Comparison of ENCODE assay signal across 8 cellular contexts in the genomic region with DNA sequence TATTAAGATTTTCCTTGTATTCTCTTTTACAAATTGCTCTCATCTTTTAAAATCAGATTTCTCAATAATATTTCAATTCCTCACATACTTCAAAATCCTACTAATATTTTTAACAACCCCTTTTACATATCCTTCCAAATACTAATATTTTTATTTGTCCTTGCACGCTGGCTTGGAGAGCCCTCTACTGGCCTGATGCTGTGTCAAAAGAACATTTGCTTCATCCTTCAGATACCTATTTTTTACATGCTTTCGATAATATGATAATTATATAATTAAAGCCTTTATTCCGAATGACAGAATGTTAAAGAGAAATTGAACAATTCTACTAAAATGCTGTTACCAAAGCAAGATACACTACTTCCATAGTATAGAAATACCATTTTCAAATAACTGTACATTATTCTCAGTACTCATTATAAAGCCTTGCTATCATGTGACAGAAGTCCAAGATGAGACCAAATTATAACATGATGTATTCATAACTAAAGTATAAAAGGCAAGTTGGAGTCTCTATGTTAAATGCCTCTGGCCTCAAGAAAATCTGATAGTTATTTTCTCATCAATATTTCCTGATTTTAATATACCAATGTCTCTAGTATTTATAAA. TPM values are rescaled to one million over a fixed set of nuclear protein-coding genes. Genes with fewer than 3 reads are reported as not detected.
A peak's percentile ranks its signal among the peaks of the same experiment; 100 is the strongest.
DNase-seq lines count a peak whose midpoint lies in the region; ATAC-seq, FAIRE-seq and TF ChIP-seq lines count a peak whose summit lies in the region.

No MANE protein-coding gene starts in this region.

- FAIRE-seq in A204.1 (lab: Jason Lieb, UNC) (peak; percentile 94), endometrium (lab: Jason Lieb, UNC) (peak; percentile 51)

- H3K9me3 Mint-ChIP-seq in progenitor cell of endocrine pancreas (ENCODE audit: low read depth), result no peaks in the 10 kb centered on the region

- no peak overlapping the region for H3K27ac Mint-ChIP-seq in progenitor cell of endocrine pancreas

- ATAC-seq in HG03521 (IDR thresholded peaks at IDR 0.05; ENCODE audit: unreplicated experiment) (no peak), GM18517 (IDR thresholded peaks at IDR 0.05; ENCODE audit: unreplicated experiment) (no peak)

- DNase-seq in GM10266 (ENCODE audit: extremely low spot score), result no peak
- peak; percentile 19 for DNase-seq in NCI-H526 treated with DMSO at 0.1 percent for 48 hours (lab: John Stamatoyannopoulos, UW)
- DNase-seq in progenitor cell of endocrine pancreas (ENCODE audit: low spot score, unreplicated experiment), result no peak
- DNase-seq in NK-92 treated with Interleukin-12 subunit alpha and Interleukin-12 subunit beta, amount 100 ng/mL, for 24 hours (lab: John Stamatoyannopoulos, UW), result no peak

- TF ChIP-seq CTCF in GM10266 (IDR thresholded peaks at IDR 0.05; ENCODE audit: control insufficient read depth, insufficient read depth, low read depth, missing control alignments) (peak; percentile 62), progenitor cell of endocrine pancreas (IDR thresholded peaks at IDR 0.05; ENCODE audit: unreplicated experiment) (peak; percentile 78)

- no peaks in the 10 kb centered on the region for H3K27me3 Mint-ChIP-seq in progenitor cell of endocrine pancreas

- no peak overlapping the region for H3K4me3 Mint-ChIP-seq in progenitor cell of endocrine pancreas (ENCODE audit: low read depth)

- no peaks in the 10 kb centered on the region for H3K4me1 Mint-ChIP-seq in progenitor cell of endocrine pancreas (ENCODE audit: low read depth)

- H3K36me3 Mint-ChIP-seq in progenitor cell of endocrine pancreas (ENCODE audit: insufficient read depth), result no peaks in the 10 kb centered on the region

RNA-seq across cellular contexts. Expression of gene PLN, which starts 39.0 kb away (rescaled TPM):
- 0.55 and 0.62 TPM in 2 replicates for total RNA-seq in progenitor cell of endocrine pancreas
